Comparison of ENCODE assay signal across 30 cellular contexts in genomic region chr2:177038772-177039484, GRCh38.
A peak's percentile ranks its signal among the peaks of the same experiment; 100 is the strongest.
DNase-seq lines count a peak whose midpoint lies in the region; ATAC-seq and TF ChIP-seq lines count a peak whose summit lies in the region.
"Had no signal": no experiment of that assay in that cellular context is flagged by ENCODE, and none has a peak within 500 bp of the region (broad histone marks: within the 10 kb centered on the region; RNA-seq: fewer than 3 reads in every experiment).

No MANE protein-coding gene starts in this region.

- no peak for ATAC-seq in HG03039 (IDR thresholded peaks at IDR 0.05; ENCODE audit: unreplicated experiment)
- ATAC-seq: activated CD4-positive, CD25-positive, alpha-beta regulatory T cell treated with anti-CD3 and anti-CD28 coated beads, Interleukin-2, amount 50 U/mL, for 24 hours; activated CD8-positive, alpha-beta T cell treated with anti-CD3 and anti-CD28 coated beads for 36 hours; activated T-helper 17 cell treated with anti-CD3 and anti-CD28 coated beads, Interleukin-2, amount 50 U/mL, for 72 hours; gastrocnemius medialis; naive thymus-derived CD8-positive, alpha-beta T cell; Panc1 had no signal

- H3K79me2 ChIP-seq in osteoblast (ENCODE audit: insufficient read depth, low read length) = no peaks in the 10 kb centered on the region

- no peaks in the 10 kb centered on the region for H4K20me1 ChIP-seq in osteoblast (ENCODE audit: insufficient read depth, low read length)

- no peak for TF ChIP-seq POLR2A in tibial nerve (IDR thresholded peaks at IDR 0.05)

- no peak overlapping the region for H2AFZ ChIP-seq in osteoblast (ENCODE audit: low read length)

- no peak for TF ChIP-seq EP300 in tibial nerve (IDR thresholded peaks at IDR 0.05)

- H3K4me3 ChIP-seq in fibroblast of mammary gland (ENCODE audit: control insufficient read depth, low read depth, low read length) (no peak overlapping the region), osteoblast (ENCODE audit: insufficient read depth, low read length) (no peak overlapping the region), tibial nerve (no peak overlapping the region)
- H3K4me3 ChIP-seq: gastrocnemius medialis, left ventricle myocardium inferior, smooth muscle cell had no signal

- 31 to 33% methylated on average over 14 of the region's 14 CpGs for WGBS in tibial nerve, 2 donors

- H3K4me2 ChIP-seq in osteoblast (ENCODE audit: insufficient read depth, low read length) = no peak overlapping the region
- H3K4me2 ChIP-seq: smooth muscle cell had no signal

- H3K27ac ChIP-seq in osteoblast (ENCODE audit: low read depth, low read length) (no peak overlapping the region), tibial nerve (no peak overlapping the region)
- H3K27ac ChIP-seq: C4-2B, gastrocnemius medialis, left ventricle myocardium inferior had no signal

- peak; percentile 6 for DNase-seq in Daoy (ENCODE audit: low read depth)
- peak; percentile 17 for DNase-seq in RPMI7951 (ENCODE audit: low read depth)
- peak; percentile 57 for DNase-seq in fibroblast of mammary gland (ENCODE audit: low read depth)
- DNase-seq in osteoblast (ENCODE audit: insufficient read length, low spot score, missing footprints) = peak; percentile 67
- DNase-seq in stimulated activated CD4-positive, alpha-beta T cell treated with anti-CD3 and anti-CD28 coated beads, Interleukin-1b, Interleukin-23, amount 100 ng/mL, for 48 hours = no peak
- no peak for DNase-seq in tibial nerve (ENCODE audit: low spot score in 2 of 2)
- DNase-seq in NCI-H526 treated with DMSO at 0.1 percent for 48 hours (lab: John Stamatoyannopoulos, UW) = no peak
- DNase-seq: activated CD8-positive, alpha-beta T cell treated with anti-CD3 and anti-CD28 coated beads for 36 hours; activated naive CD4-positive, alpha-beta T cell treated with anti-CD3 and anti-CD28 coated beads, Interleukin-2, amount 50 U/mL, for 16 hours; amygdala; Caco-2; effector CD8-positive, alpha-beta T cell; erythroblast; gastrocnemius medialis; GF-D8; left ventricle myocardium inferior; naive thymus-derived CD8-positive, alpha-beta T cell; NCI-H1092; NCI-H187; NCI-H524 treated with DMSO at 0.1 percent for 48 hours; retina; SHP77 treated with DMSO at 0.1 percent for 48 hours; stimulated activated CD4-positive, alpha-beta T cell treated with anti-CD3 and anti-CD28 coated beads, Interleukin-2, amount 100 ng/mL, for 24 hours; T-helper 1 cell had no signal

- H3K4me1 ChIP-seq in osteoblast (ENCODE audit: insufficient read depth, low read length) (no peaks in the 10 kb centered on the region), tibial nerve (no peaks in the 10 kb centered on the region)
- H3K4me1 ChIP-seq: Caco-2, gastrocnemius medialis, left ventricle myocardium inferior had no signal

- no peak for TF ChIP-seq CTCF in fibroblast of mammary gland (conservative IDR thresholded peaks at IDR 0.05; ENCODE audit: control insufficient read depth, insufficient read depth, low read depth, low read length)
- no peak for TF ChIP-seq CTCF in osteoblast (IDR thresholded peaks at IDR 0.05; ENCODE audit: extremely low read depth, low read depth, low read length)
- no peak for TF ChIP-seq CTCF in tibial nerve (IDR thresholded peaks at IDR 0.05)

- H3K27me3 ChIP-seq in osteoblast (ENCODE audit: insufficient read depth, low read length) (peaks cover 9% of the 10 kb centered on the region), tibial nerve (no peaks in the 10 kb centered on the region)

- no peaks in the 10 kb centered on the region for H3K9me3 ChIP-seq in osteoblast (ENCODE audit: low read depth, low read length)
- no peaks in the 10 kb centered on the region for H3K9me3 ChIP-seq in tibial nerve
- H3K9me3 ChIP-seq: Caco-2, gastrocnemius medialis, left ventricle myocardium inferior had no signal

- H3K36me3 ChIP-seq in osteoblast (ENCODE audit: insufficient read depth, low read length) (no peaks in the 10 kb centered on the region), tibial nerve (no peaks in the 10 kb centered on the region)
- H3K36me3 ChIP-seq: gastrocnemius medialis, left ventricle myocardium inferior had no signal

Comparison
In these comparisons a context has a peak if more than half of its experiments do, and no peak if none do; other contexts are left out.
1. DNase-seq: peak in Daoy (single experiment), RPMI7951 (single experiment), fibroblast of mammary gland (single experiment) and osteoblast (single experiment); none in stimulated activated CD4-positive, alpha-beta T cell treated with anti-CD3 and anti-CD28 coated beads, Interleukin-1b, Interleukin-23, amount 100 ng/mL, for 48 hours (single experiment), tibial nerve (0 of 2) and NCI-H526 treated with DMSO at 0.1 percent for 48 hours (single experiment).